ENCODE assay signal across 1 cellular context in genomic region chr3:57961177-57961827, GRCh38.
A peak's percentile ranks its signal among the peaks of the same experiment; 100 is the strongest.
TF ChIP-seq lines count a peak whose summit lies in the region.

No MANE protein-coding gene starts in this region.

TF ChIP-seq in HepG2, 621 proteins besides CTCF, POLR2A, EP300 and RAD21 (continued from another document and continues in another):
- TF ChIP-seq ARID5B (CRISPR knock-in tag; IDR thresholded peaks at IDR 0.05) (peak; percentile 94), ZBTB33 (CRISPR knock-in tag; IDR thresholded peaks at IDR 0.05) (no peak; the same call in none of the 2 replicates), SMYD3 (CRISPR knock-in tag; IDR thresholded peaks at IDR 0.05) (peak; percentile 81; the same call in 1 of the 2 replicates), JUN (CRISPR knock-in tag; IDR thresholded peaks at IDR 0.05) (peak; percentile 87), ZNF317 (CRISPR knock-in tag; IDR thresholded peaks at IDR 0.05) (0 out of 2 replicates have a peak, but pooled peaks have one; percentile 52), ARNTL (CRISPR knock-in tag; IDR thresholded peaks at IDR 0.05) (peak; percentile 94), MAZ (IDR thresholded peaks at IDR 0.05; ENCODE audit: borderline replicate concordance, low read depth, low read length) (peak; percentile 43; the same call in 1 of the 2 replicates), MAZ (CRISPR knock-in tag; IDR thresholded peaks at IDR 0.05; ENCODE audit: low read depth) (0 out of 2 replicates have a peak, but pooled peaks have one; percentile 56), HMGXB4 (CRISPR knock-in tag; IDR thresholded peaks at IDR 0.05; ENCODE audit: borderline replicate concordance in 1 of 2, low read depth in 1 of 2) (peak in 1 of 2 experiments; percentile 56; a peak in 1 of 4 replicates), SCMH1 (CRISPR knock-in tag; IDR thresholded peaks at IDR 0.05; ENCODE audit: borderline replicate concordance) (no peak), ZNF589 (CRISPR knock-in tag; conservative IDR thresholded peaks at IDR 0.05) (peak; percentile 47; the same call in 1 of the 2 replicates), ZNF710 (CRISPR knock-in tag; IDR thresholded peaks at IDR 0.05; ENCODE audit: borderline replicate concordance) (peak; percentile 85; the same call in 1 of the 2 replicates), MIER3 (CRISPR knock-in tag; IDR thresholded peaks at IDR 0.05; ENCODE audit: borderline replicate concordance) (peak; percentile 82; the same call in 1 of the 2 replicates), JUND (CRISPR knock-in tag; IDR thresholded peaks at IDR 0.05) (no peak), STAT6 (CRISPR knock-in tag; IDR thresholded peaks at IDR 0.05; ENCODE audit: borderline replicate concordance) (peak; percentile 88; the same call in 1 of the 2 replicates), ZNF17 (CRISPR knock-in tag; IDR thresholded peaks at IDR 0.05) (no peak), RFXAP (CRISPR knock-in tag; IDR thresholded peaks at IDR 0.05; ENCODE audit: borderline replicate concordance) (peak; percentile 59; the same call in 1 of the 2 replicates), GABPB1 (CRISPR knock-in tag; IDR thresholded peaks at IDR 0.05) (peak; percentile 13), ZNF609 (CRISPR knock-in tag; IDR thresholded peaks at IDR 0.05; ENCODE audit: borderline replicate concordance) (peak; percentile 95), ATF4 (CRISPR knock-in tag; IDR thresholded peaks at IDR 0.05) (no peak), SP4 (CRISPR knock-in tag; IDR thresholded peaks at IDR 0.05) (peak; percentile 36; the same call in 1 of the 2 replicates), NR0B2 (CRISPR knock-in tag; IDR thresholded peaks at IDR 0.05) (no peak), ZNF629 (CRISPR knock-in tag; conservative IDR thresholded peaks at IDR 0.05) (peak; percentile 55), ZNF431 (CRISPR knock-in tag; IDR thresholded peaks at IDR 0.05; ENCODE audit: borderline replicate concordance, low read depth) (peak; percentile 81; the same call in 1 of the 2 replicates), RCOR2 (CRISPR knock-in tag; IDR thresholded peaks at IDR 0.05) (peak; percentile 94), HNF4G (IDR thresholded peaks at IDR 0.05; ENCODE audit: borderline replicate concordance, low read depth, low read length) (peak; percentile 90), HNF4G (CRISPR knock-in tag; IDR thresholded peaks at IDR 0.05; ENCODE audit: borderline replicate concordance, low read depth) (peak; percentile 95), SP5 (CRISPR knock-in tag; IDR thresholded peaks at IDR 0.05; ENCODE audit: borderline replicate concordance, low read depth) (peak; percentile 82; the same call in 1 of the 2 replicates), SMAD3 (CRISPR knock-in tag; IDR thresholded peaks at IDR 0.05) (0 out of 2 replicates have a peak, but pooled peaks have one; percentile 17), ZNF839 (CRISPR knock-in tag; IDR thresholded peaks at IDR 0.05; ENCODE audit: borderline replicate concordance) (peak; percentile 38; the same call in 1 of the 2 replicates), FOXM1 (CRISPR knock-in tag; IDR thresholded peaks at IDR 0.05) (no peak), ESRRA (CRISPR knock-in tag; IDR thresholded peaks at IDR 0.05; ENCODE audit: low read depth) (peak; percentile 90), FOSL1 (CRISPR knock-in tag; IDR thresholded peaks at IDR 0.05; ENCODE audit: borderline replicate concordance) (no peak), KAT7 (CRISPR knock-in tag; IDR thresholded peaks at IDR 0.05; ENCODE audit: borderline replicate concordance) (peak; percentile 66; the same call in 1 of the 2 replicates), MIXL1 (CRISPR knock-in tag; IDR thresholded peaks at IDR 0.05) (no peak; the same call in 1 of the 2 replicates)
